Comparison of ENCODE assay signal across 19 cellular contexts in the genomic region with DNA sequence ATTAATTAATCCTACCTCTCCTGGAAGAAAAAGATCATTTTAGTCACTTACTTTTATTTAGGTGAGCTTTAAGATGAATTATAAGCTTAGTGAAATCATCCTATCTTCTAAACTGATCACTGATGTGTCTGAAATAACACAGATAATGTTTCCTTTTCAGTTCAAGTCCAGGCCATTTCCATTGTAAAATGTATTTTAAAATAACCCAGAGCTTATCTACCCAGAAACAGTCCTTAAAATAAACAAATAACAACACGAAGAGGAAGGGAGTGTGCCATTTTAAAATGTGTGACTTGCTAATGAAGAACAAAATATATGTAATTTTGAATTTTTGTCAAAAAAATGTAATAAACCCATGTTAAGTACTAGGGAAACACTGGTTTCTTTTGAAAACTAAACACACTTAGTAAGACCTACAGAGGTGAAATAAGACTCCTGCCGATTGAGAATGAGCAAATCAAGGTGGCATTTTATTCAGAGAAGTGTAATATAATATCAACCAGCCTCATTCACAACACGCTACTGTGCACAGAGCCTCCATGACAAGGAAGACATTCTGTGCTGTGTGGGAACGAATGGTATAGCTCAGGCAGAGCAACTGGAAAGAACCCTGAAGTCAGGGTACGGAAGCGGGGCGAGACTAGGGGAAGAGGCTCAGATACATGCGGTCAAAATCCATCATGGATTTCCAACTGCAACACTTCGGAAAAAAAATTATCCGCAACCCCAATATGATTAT. TPM values are rescaled to one million over a fixed set of nuclear protein-coding genes. Genes with fewer than 3 reads are reported as not detected.
DNase-seq lines count a peak whose midpoint lies in the region; ATAC-seq and TF ChIP-seq lines count a peak whose summit lies in the region.
"Had no signal": no experiment of that assay in that cellular context is flagged by ENCODE, and none has a peak within 500 bp of the region (broad histone marks: within the 10 kb centered on the region; RNA-seq: fewer than 3 reads in every experiment).

No MANE protein-coding gene starts in this region.

- DNase-seq in PC-9 = no peak
- DNase-seq in dermis microvascular lymphatic vessel endothelial cell (ENCODE audit: low read depth in 2 of 2) = peak; percentile 65 to 75
- DNase-seq in osteoblast (ENCODE audit: insufficient read length, low spot score, missing footprints) = no peak
- DNase-seq in Karpas-422 = no peak
- DNase-seq in left cardiac atrium = no peak
- no peak for DNase-seq in T-helper 9 cell
- DNase-seq: activated CD4-positive, alpha-beta memory T cell treated with anti-CD3 and anti-CD28 coated beads, Interleukin-2, amount 10 ng/mL, durations not matched to agents 7 days and 5 days; GF-D8; heart left ventricle; KG1; kidney; NCI-H524; occipital lobe; stimulated activated naive B cell treated with anti-CD40 and anti-IgM and Interleukin-4, amounts not matched to agents 10 μg/mL and 1 μg/mL and 100 μg/mL, for 72 hours had no signal

- H2AFZ ChIP-seq in PC-9 (no peak overlapping the region), osteoblast (ENCODE audit: low read length) (no peak overlapping the region), Karpas-422 (ENCODE audit: low read length) (no peak overlapping the region)

- H3K9ac ChIP-seq in Karpas-422 (ENCODE audit: low read length) = no peak overlapping the region

- TF ChIP-seq CTCF in C4-2B (conservative IDR thresholded peaks at IDR 0.05) (no peak), PC-9 (conservative IDR thresholded peaks at IDR 0.05) (no peak), osteoblast (IDR thresholded peaks at IDR 0.05; ENCODE audit: extremely low read depth, low read depth, low read length) (no peak)

- no peaks in the 10 kb centered on the region for H3K27me3 ChIP-seq in PC-9 (ENCODE audit: insufficient read depth, low read depth)
- no peaks in the 10 kb centered on the region for H3K27me3 ChIP-seq in osteoblast (ENCODE audit: insufficient read depth, low read length)
- no peaks in the 10 kb centered on the region for H3K27me3 ChIP-seq in Karpas-422 (ENCODE audit: low read length)
- H3K27me3 ChIP-seq: heart left ventricle had no signal

- H3F3A ChIP-seq in PC-9 (ENCODE audit: insufficient read depth, low read depth) = peaks cover 53% of the 10 kb centered on the region

- POLR2A ChIA-PET in PC-9 (lab: Charles Lee; ENCODE audit: unreplicated experiment) = no interaction called here

- ATAC-seq in GM18519 (IDR thresholded peaks at IDR 0.05; ENCODE audit: low FRiP score, unreplicated experiment) = no peak
- no peak for ATAC-seq in left cardiac atrium
- ATAC-seq: heart left ventricle; stimulated activated naive B cell treated with anti-CD40 and anti-IgM and Interleukin-4, amounts not matched to agents 10 μg/mL and 1 μg/mL and 100 μg/mL, for 72 hours had no signal

- H3K4me2 ChIP-seq in PC-9 (peak overlapping the region; percentile 80), osteoblast (ENCODE audit: insufficient read depth, low read length) (peak overlapping the region; percentile 93), Karpas-422 (ENCODE audit: low read depth, low read length, poor library complexity, severe bottlenecking) (no peak overlapping the region)

- H3K36me3 ChIP-seq in PC-9 (ENCODE audit: low read depth) (peaks cover 5% of the 10 kb centered on the region; the same call in 1 of the 2 replicates), osteoblast (ENCODE audit: insufficient read depth, low read length) (no peaks in the 10 kb centered on the region), Karpas-422 (ENCODE audit: insufficient read depth, low read length) (no peaks in the 10 kb centered on the region)

- H3K9me2 ChIP-seq in PC-9 (ENCODE audit: insufficient read depth) (no peaks in the 10 kb centered on the region), Karpas-422 (replicated peaks; ENCODE audit: insufficient read depth, low read length) (no peaks in the 10 kb centered on the region)

- H3K79me2 ChIP-seq in PC-9 (ENCODE audit: low read depth) (peaks cover 79% of the 10 kb centered on the region), osteoblast (ENCODE audit: insufficient read depth, low read length) (peaks cover 66% of the 10 kb centered on the region), Karpas-422 (ENCODE audit: low read length) (no peaks in the 10 kb centered on the region)

- peaks cover 97% of the 10 kb centered on the region for H3K4me1 ChIP-seq in PC-9 (replicated peaks; ENCODE audit: insufficient read depth)
- peaks cover 76% of the 10 kb centered on the region for H3K4me1 ChIP-seq in osteoblast (ENCODE audit: insufficient read depth, low read length)
- H3K4me1 ChIP-seq in Karpas-422 (ENCODE audit: low read length) = no peaks in the 10 kb centered on the region

- intact Hi-C loops in PC-9 (cut with micrococcal nuclease; ENCODE audit: unreplicated experiment) = no loop called here
- intact Hi-C loops in left cardiac atrium (cut with DNase I) = no loop called here

- H3K4me3 ChIP-seq in PC-9 (peak overlapping the region; percentile 57), osteoblast (ENCODE audit: insufficient read depth, low read length) (peak overlapping the region; percentile 61), Karpas-422 (ENCODE audit: low read length) (no peak overlapping the region)
- H3K4me3 ChIP-seq: heart left ventricle had no signal

- peak overlapping the region; percentile 44; the same call in 1 of the 2 replicates for H3K27ac ChIP-seq in C4-2B
- H3K27ac ChIP-seq in PC-9 = peak overlapping the region; percentile 96
- H3K27ac ChIP-seq in osteoblast (ENCODE audit: low read depth, low read length) = peak overlapping the region; percentile 98
- H3K27ac ChIP-seq in Karpas-422 (ENCODE audit: low read length) = no peak overlapping the region
- H3K27ac ChIP-seq: heart left ventricle, HL-60 had no signal

- CTCF ChIA-PET in PC-9 (lab: Charles Lee) = no interaction called here

- no peaks in the 10 kb centered on the region for H4K20me1 ChIP-seq in PC-9 (ENCODE audit: insufficient read depth)
- H4K20me1 ChIP-seq in osteoblast (ENCODE audit: insufficient read depth, low read length) = no peaks in the 10 kb centered on the region
- no peaks in the 10 kb centered on the region; the same call in none of the 2 replicates for H4K20me1 ChIP-seq in Karpas-422 (ENCODE audit: insufficient read depth, low read depth, low read length)

- TSS peak; percentile 1 for BruUV-seq in PC-9 (replicated peaks; lab: Mats Ljungman, UMichigan)

- H3K9me3 ChIP-seq in PC-9 (ENCODE audit: insufficient read depth, low read depth) (no peaks in the 10 kb centered on the region), osteoblast (ENCODE audit: low read depth, low read length) (no peaks in the 10 kb centered on the region), Karpas-422 (ENCODE audit: low read length) (no peaks in the 10 kb centered on the region)
- H3K9me3 ChIP-seq: heart left ventricle had no signal

RNA-seq across cellular contexts. Expression of a gene that starts 7.7 kb away (rescaled TPM):
- total RNA-seq in PC-9 (2021) = 33.8 and 38.6 TPM in 2 replicates
- 5.9 and 7.1 TPM in 2 replicates for total RNA-seq in dermis microvascular lymphatic vessel endothelial cell
- 39.4 and 54.2 TPM in 2 replicates for total RNA-seq in osteoblast
- total RNA-seq in Karpas-422 (2014; rRNA removed; shearing (Covaris generic); ENCODE audit: low replicate concordance) = 3.5 and 5.4 TPM in 2 replicates
- 10 to 100 TPM; 15.5 to 25.7 TPM for total RNA-seq in left cardiac atrium

RNA-seq across cellular contexts. Expression of a gene that starts 41.5 kb away (rescaled TPM):
- 0.20 TPM in 1 of 2 replicates, not detected in the other for total RNA-seq in PC-9 (2021)
- total RNA-seq in dermis microvascular lymphatic vessel endothelial cell = 0.13 TPM in 1 of 2 replicates, not detected in the other
- 0.36 and 0.88 TPM in 2 replicates for total RNA-seq in osteoblast
- total RNA-seq in Karpas-422 (2014; rRNA removed; shearing (Covaris generic); ENCODE audit: low replicate concordance) = not detected in 2 replicates
- total RNA-seq in left cardiac atrium = 1 to 10 TPM in 1 of 2 donors, under 1 TPM in 1; 0.89 to 1.2 TPM
- total RNA-seq: activated CD4-positive, alpha-beta memory T cell treated with anti-CD3 and anti-CD28 coated beads, Interleukin-2, amount 10 ng/mL, durations not matched to agents 7 days and 5 days; cerebellum; occipital lobe; OCI-LY7 had no signal

Comparison
In these comparisons a context has a peak if more than half of its experiments do, and no peak if none do; other contexts are left out.
1. DNase-seq: peak in dermis microvascular lymphatic vessel endothelial cell (2 of 2); none in PC-9 (0 of 2), osteoblast (single experiment), Karpas-422 (single experiment), left cardiac atrium (single experiment) and T-helper 9 cell (single experiment).